ENCODE assay signal across 7 cellular contexts in genomic region chr6:70447343-70448070, GRCh38. TPM values are rescaled to one million over a fixed set of nuclear protein-coding genes. Genes with fewer than 3 reads are reported as not detected.
DNase-seq lines count a peak whose midpoint lies in the region; TF ChIP-seq lines count a peak whose summit lies in the region.
"Not testable (repeated sequence)": the region's sequence is repeated elsewhere in the genome, so short reads cannot be mapped to it uniquely, and the experiment has no call there.

No MANE protein-coding gene starts in this region.

- H3K27me3 Mint-ChIP-seq in activated CD4-positive, alpha-beta T cell treated with anti-CD3 and anti-CD28 coated beads, Interleukin-2, amount 10 ng/mL, durations not matched to agents 24 days and 14 days; brain: not testable (repeated sequence)

- H3K4me3 ChIP-seq in coronary artery (peak overlapping the region; percentile 50), dorsolateral prefrontal cortex (peak overlapping the region in 44 of 59 donors; percentile 1 to 50 (median 28)), tibial artery (peak overlapping the region; percentile 16 to 38)

- intact Hi-C loops in activated CD4-positive, alpha-beta T cell treated with anti-CD3 and anti-CD28 coated beads, Interleukin-2, amount 10 ng/mL, durations not matched to agents 24 days and 14 days (cut with micrococcal nuclease); dorsolateral prefrontal cortex (cut with DNase I); tibial artery (cut with DNase I; ENCODE audit: low total_unique reads): not testable (repeated sequence)

- not testable (repeated sequence) for TF ChIP-seq CTCF in brain (conservative IDR thresholded peaks at IDR 0.05); coronary artery (IDR thresholded peaks at IDR 0.05); dorsolateral prefrontal cortex (IDR thresholded peaks at IDR 0.05 in 54 of 56, conservative IDR thresholded peaks at IDR 0.05 in 2 of 56; ENCODE audit: low read depth in 1 of 56, partially characterized antibody in 56 of 56); tibial artery (IDR thresholded peaks at IDR 0.05)

- H3K4me3 Mint-ChIP-seq in activated CD4-positive, alpha-beta T cell treated with anti-CD3 and anti-CD28 coated beads, Interleukin-2, amount 10 ng/mL, durations not matched to agents 24 days and 14 days; brain: not testable (repeated sequence)

- H3K4me1 Mint-ChIP-seq in activated CD4-positive, alpha-beta T cell treated with anti-CD3 and anti-CD28 coated beads, Interleukin-2, amount 10 ng/mL, durations not matched to agents 24 days and 14 days; brain: not testable (repeated sequence)

- H3K27ac Mint-ChIP-seq in activated CD4-positive, alpha-beta T cell treated with anti-CD3 and anti-CD28 coated beads, Interleukin-2, amount 10 ng/mL, durations not matched to agents 24 days and 14 days, result not testable (repeated sequence)
- H3K27ac Mint-ChIP-seq in brain, result peak overlapping the region in 3 of 5 experiments; percentile 55 to 79 (median 78)

- not testable (repeated sequence) for H3K9me3 Mint-ChIP-seq in activated CD4-positive, alpha-beta T cell treated with anti-CD3 and anti-CD28 coated beads, Interleukin-2, amount 10 ng/mL, durations not matched to agents 24 days and 14 days
- peaks cover 0 to 11% (median 10%) of the 10 kb centered on the region in 5 experiments for H3K9me3 Mint-ChIP-seq in brain

- peak overlapping the region in 1 of 2 donors; percentile 10 for H3K27ac ChIP-seq in coronary artery
- H3K27ac ChIP-seq in dorsolateral prefrontal cortex, result peak overlapping the region in 41 of 59 donors; percentile 3 to 69 (median 46)
- peak overlapping the region; percentile 24 to 45 for H3K27ac ChIP-seq in tibial artery

- peak; percentile 41 for DNase-seq in activated CD4-positive, alpha-beta T cell treated with anti-CD3 and anti-CD28 coated beads, Interleukin-2, amount 10 ng/mL, durations not matched to agents 24 days and 14 days
- DNase-seq in coronary artery (ENCODE audit: low spot score); tibial artery: not testable (repeated sequence)
- DNase-seq in dorsolateral prefrontal cortex (peak in 1 of 10 donors; percentile 14), fibroblast of peridontal ligament (ENCODE audit: extremely low read depth) (peak; percentile 9), midbrain (lab: John Stamatoyannopoulos, UW) (peak; percentile 7)

- H3K9me3 ChIP-seq in tibial artery, result not testable (repeated sequence)

- not testable (repeated sequence) for H3K36me3 Mint-ChIP-seq in activated CD4-positive, alpha-beta T cell treated with anti-CD3 and anti-CD28 coated beads, Interleukin-2, amount 10 ng/mL, durations not matched to agents 24 days and 14 days (ENCODE audit: low read depth)
- peaks cover 88% of the 10 kb centered on the region for H3K36me3 Mint-ChIP-seq in brain

- H3K27me3 ChIP-seq in dorsolateral prefrontal cortex, tibial artery: not testable (repeated sequence)

- H3K36me3 ChIP-seq in tibial artery, result peaks cover 0 to 22% (median 3%) of the 10 kb centered on the region in 3 donors

- H3K4me1 ChIP-seq in tibial artery, result not testable (repeated sequence)

RNA-seq across cellular contexts. Expression of gene FAM135A, which starts 34.2 kb away (rescaled TPM):
- 7.7 and 10.5 TPM in 2 replicates for total RNA-seq in activated CD4-positive, alpha-beta T cell treated with anti-CD3 and anti-CD28 coated beads, Interleukin-2, amount 10 ng/mL, durations not matched to agents 24 days and 14 days
- polyA plus RNA-seq in brain (ENCODE audit: insufficient read depth, low read depth, low replicate concordance), result 3.8 TPM
- 10 to 100 TPM; 34.3 to 72.1 (median 49.1) TPM for total RNA-seq in dorsolateral prefrontal cortex
